Comparison of ENCODE assay signal across 1 cellular context in genomic region chr2:121722479-121722878, GRCh38.
TF ChIP-seq lines count a peak whose summit lies in the region.

No MANE protein-coding gene starts in this region.

TF ChIP-seq in GM12878, 131 proteins besides CTCF, POLR2A, EP300 and RAD21:
- no peak for TF ChIP-seq HSF1 (IDR thresholded peaks at IDR 0.05; ENCODE audit: low read depth, low read length)
- TF ChIP-seq CREB1 (IDR thresholded peaks at IDR 0.05; ENCODE audit: low read depth): no peak
- no peak for TF ChIP-seq NR2C1 (IDR thresholded peaks at IDR 0.05)
- no peak for TF ChIP-seq MTA3 (IDR thresholded peaks at IDR 0.05; ENCODE audit: borderline replicate concordance, low read length)
- no peak for TF ChIP-seq ZNF207 (IDR thresholded peaks at IDR 0.05; ENCODE audit: borderline replicate concordance)
- no peak for TF ChIP-seq IRF3 (IDR thresholded peaks at IDR 0.05)
